Comparison of ENCODE assay signal across 9 cellular contexts in genomic region chr5:54673523-54674225, GRCh38.
DNase-seq lines count a peak whose midpoint lies in the region; ATAC-seq lines count a peak whose summit lies in the region.
"Had no signal": no experiment of that assay in that cellular context is flagged by ENCODE, and none has a peak within 500 bp of the region (broad histone marks: within the 10 kb centered on the region; RNA-seq: fewer than 3 reads in every experiment).

No MANE protein-coding gene starts in this region.

- peaks cover 78% of the 10 kb centered on the region for H3K4me1 Mint-ChIP-seq in activated T-helper 1 cell treated with anti-CD3 and anti-CD28 coated beads, Interleukin-12 subunit alpha, Interleukin-12 subunit beta, Interleukin-2, Interleukin-4 antibody, amounts not matched to agents 30 ng/mL and 10 ng/mL and 1 ng/mL, durations not matched to agents 14 hours and 24 hours and 36 hours (ENCODE audit: low read depth)

- intact Hi-C loops in activated T-helper 1 cell treated with anti-CD3 and anti-CD28 coated beads, Interleukin-12 subunit alpha, Interleukin-12 subunit beta, Interleukin-2, Interleukin-4 antibody, amounts not matched to agents 30 ng/mL and 10 ng/mL and 1 ng/mL, durations not matched to agents 14 hours and 24 hours and 36 hours (cut with micrococcal nuclease): loop anchor here (1.0 to 10.0 kb wide), 3 partner anchors 27 to 171 kb away; no protein-coding TSS in a partner anchor

- peak overlapping the region; percentile 77 for H3K27ac Mint-ChIP-seq in activated T-helper 1 cell treated with anti-CD3 and anti-CD28 coated beads, Interleukin-12 subunit alpha, Interleukin-12 subunit beta, Interleukin-2, Interleukin-4 antibody, amounts not matched to agents 30 ng/mL and 10 ng/mL and 1 ng/mL, durations not matched to agents 14 hours and 24 hours and 36 hours
- H3K27ac Mint-ChIP-seq: nephron had no signal

- H3K4me3 Mint-ChIP-seq in activated T-helper 1 cell treated with anti-CD3 and anti-CD28 coated beads, Interleukin-12 subunit alpha, Interleukin-12 subunit beta, Interleukin-2, Interleukin-4 antibody, amounts not matched to agents 30 ng/mL and 10 ng/mL and 1 ng/mL, durations not matched to agents 14 hours and 24 hours and 36 hours: peak overlapping the region; percentile 54
- H3K4me3 Mint-ChIP-seq: nephron had no signal

- H3K9me3 Mint-ChIP-seq in activated T-helper 1 cell treated with anti-CD3 and anti-CD28 coated beads, Interleukin-12 subunit alpha, Interleukin-12 subunit beta, Interleukin-2, Interleukin-4 antibody, amounts not matched to agents 30 ng/mL and 10 ng/mL and 1 ng/mL, durations not matched to agents 14 hours and 24 hours and 36 hours: peaks cover 23% of the 10 kb centered on the region

- ATAC-seq in GM18519 (IDR thresholded peaks at IDR 0.05; ENCODE audit: low FRiP score, unreplicated experiment) (peak; percentile 94), HG03460 (IDR thresholded peaks at IDR 0.05; ENCODE audit: unreplicated experiment) (peak; percentile 54), GM19397 (IDR thresholded peaks at IDR 0.05; ENCODE audit: unreplicated experiment) (no peak)

- H3K27me3 Mint-ChIP-seq in activated T-helper 1 cell treated with anti-CD3 and anti-CD28 coated beads, Interleukin-12 subunit alpha, Interleukin-12 subunit beta, Interleukin-2, Interleukin-4 antibody, amounts not matched to agents 30 ng/mL and 10 ng/mL and 1 ng/mL, durations not matched to agents 14 hours and 24 hours and 36 hours (ENCODE audit: insufficient read depth): no peaks in the 10 kb centered on the region

- peak; percentile 41 for DNase-seq in activated T-helper 1 cell treated with anti-CD3 and anti-CD28 coated beads, Interleukin-12 subunit alpha, Interleukin-12 subunit beta, Interleukin-2, Interleukin-4 antibody, amounts not matched to agents 30 ng/mL and 10 ng/mL and 1 ng/mL, durations not matched to agents 14 hours and 24 hours and 36 hours (ENCODE audit: low spot score)
- DNase-seq in medulla oblongata (ENCODE audit: extremely low spot score) (peak; percentile 76), HUDEP-2 (lab: John Stamatoyannopoulos, UW; ENCODE audit: unreplicated experiment in 76 of 76) (no peak), COR-L47 (lab: John Stamatoyannopoulos, UW) (no peak), NCI-H1417 (lab: John Stamatoyannopoulos, UW) (no peak)

- peaks cover 20% of the 10 kb centered on the region for H3K36me3 Mint-ChIP-seq in activated T-helper 1 cell treated with anti-CD3 and anti-CD28 coated beads, Interleukin-12 subunit alpha, Interleukin-12 subunit beta, Interleukin-2, Interleukin-4 antibody, amounts not matched to agents 30 ng/mL and 10 ng/mL and 1 ng/mL, durations not matched to agents 14 hours and 24 hours and 36 hours (ENCODE audit: low read depth)

Comparison
In these comparisons a context has a peak if more than half of its experiments do, and no peak if none do; other contexts are left out.
1. DNase-seq: peak in activated T-helper 1 cell treated with anti-CD3 and anti-CD28 coated beads, Interleukin-12 subunit alpha, Interleukin-12 subunit beta, Interleukin-2, Interleukin-4 antibody, amounts not matched to agents 30 ng/mL and 10 ng/mL and 1 ng/mL, durations not matched to agents 14 hours and 24 hours and 36 hours (single experiment) and medulla oblongata (single experiment); none in HUDEP-2 (0 of 76), COR-L47 (single experiment) and NCI-H1417 (0 of 3).